ENCODE assay signal across 37 cellular contexts in the genomic region with DNA sequence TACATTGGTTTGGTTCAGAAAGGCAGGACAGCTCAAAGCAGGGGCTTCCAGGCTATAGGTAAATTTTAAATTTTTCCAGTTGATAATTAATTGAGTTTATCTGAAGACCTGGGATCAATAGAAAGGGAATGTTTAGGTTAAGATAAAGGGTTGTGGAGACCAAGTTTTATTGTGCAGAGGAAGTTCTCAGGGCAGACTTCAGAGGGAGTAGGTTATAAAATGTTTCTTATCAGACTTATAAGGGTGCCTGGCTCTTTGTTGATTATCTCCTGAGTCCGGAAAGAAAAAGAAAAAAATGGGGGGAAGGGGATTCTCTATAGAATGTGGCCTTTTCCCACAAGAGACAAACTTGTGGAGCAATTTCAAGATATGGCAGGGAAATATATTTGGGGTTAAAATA. TPM values are rescaled to one million over a fixed set of nuclear protein-coding genes. Genes with fewer than 3 reads are reported as not detected.
"Had no signal": no experiment of that assay in that cellular context is flagged by ENCODE, and none has a peak within 500 bp of the region (broad histone marks: within the 10 kb centered on the region; RNA-seq: fewer than 3 reads in every experiment).

No MANE protein-coding gene starts in this region.

- H3K4me3 ChIP-seq: ascending aorta, breast epithelium, cardiac muscle cell, colonic mucosa, esophagus squamous epithelium, gastroesophageal sphincter, heart right ventricle had no signal

- H3K27me3 Mint-ChIP-seq: activated B cell treated with CpG ODN at 0.5 μM for 24 hours; activated CD4-positive, alpha-beta memory T cell treated with anti-CD3 and anti-CD28 coated beads, Interleukin-2, amount 10 ng/mL, durations not matched to agents 7 days and 5 days; activated naive CD4-positive, alpha-beta T cell treated with anti-CD3 and anti-CD28 coated beads, Interleukin-2, amount 50 U/mL, for 24 hours; activated naive CD8-positive, alpha-beta T cell treated with anti-CD3 and anti-CD28 coated beads, Interleukin-2, amount 10 ng/mL, durations not matched to agents 7 days and 5 days; activated T-cell treated with anti-CD3 and anti-CD28 coated beads, Interleukin-2, amount 50 U/mL, for 24 hours; T-helper 17 cell had no signal

- H3K4me1 ChIP-seq: ascending aorta, breast epithelium, colonic mucosa, gastroesophageal sphincter had no signal

- H3K27me3 ChIP-seq: ascending aorta, breast epithelium, colonic mucosa, esophagus squamous epithelium, gastroesophageal sphincter, heart right ventricle had no signal

- H3K4me3 Mint-ChIP-seq: activated B cell treated with CpG ODN at 0.5 μM for 24 hours; activated CD4-positive, alpha-beta memory T cell treated with anti-CD3 and anti-CD28 coated beads, Interleukin-2, amount 10 ng/mL, durations not matched to agents 7 days and 5 days; activated naive CD4-positive, alpha-beta T cell treated with anti-CD3 and anti-CD28 coated beads for 36 hours; activated naive CD4-positive, alpha-beta T cell treated with anti-CD3 and anti-CD28 coated beads, Interleukin-2, amount 50 U/mL, for 24 hours; activated naive CD8-positive, alpha-beta T cell treated with anti-CD3 and anti-CD28 coated beads, Interleukin-2, amount 10 ng/mL, durations not matched to agents 7 days and 5 days; activated T-cell treated with anti-CD3 and anti-CD28 coated beads, Interleukin-2, amount 50 U/mL, for 24 hours; activated T-cell treated with anti-CD3 and anti-CD28 coated beads, Interleukin-2, amount 50 U/mL, for 72 hours; brain; T-helper 17 cell; T-helper 2 cell treated with Interferon-gamma antibody and Interleukin-4, amounts not matched to agents 5 μg/mL and 100 μg/mL, for 36 hours had no signal

- H3K4me1 Mint-ChIP-seq: brain had no signal

- H3K9me3 ChIP-seq: ascending aorta, breast epithelium, colonic mucosa, esophagus squamous epithelium, gastroesophageal sphincter, heart right ventricle had no signal

- H3K27ac Mint-ChIP-seq: activated B cell treated with CpG ODN at 0.5 μM for 24 hours; activated CD4-positive, alpha-beta memory T cell treated with anti-CD3 and anti-CD28 coated beads, Interleukin-2, amount 10 ng/mL, durations not matched to agents 7 days and 5 days; activated naive CD4-positive, alpha-beta T cell treated with anti-CD3 and anti-CD28 coated beads for 36 hours; activated naive CD4-positive, alpha-beta T cell treated with anti-CD3 and anti-CD28 coated beads, Interleukin-2, amount 50 U/mL, for 24 hours; activated T-cell treated with anti-CD3 and anti-CD28 coated beads, Interleukin-2, amount 50 U/mL, for 24 hours; activated T-cell treated with anti-CD3 and anti-CD28 coated beads, Interleukin-2, amount 50 U/mL, for 72 hours; brain; T-helper 17 cell; T-helper 2 cell treated with Interferon-gamma antibody and Interleukin-4, amounts not matched to agents 5 μg/mL and 100 μg/mL, for 36 hours had no signal

- FAIRE-seq: endometrium, endothelial cell of umbilical vein had no signal

- ATAC-seq: activated CD4-positive, CD25-positive, alpha-beta regulatory T cell treated with anti-CD3 and anti-CD28 coated beads, Interleukin-2, amount 50 U/mL, for 24 hours; activated T-cell treated with anti-CD3 and anti-CD28 coated beads, Interleukin-2, amount 50 U/mL, for 72 hours; gastroesophageal sphincter; heart right ventricle; T-helper 17 cell had no signal

- H3K36me3 ChIP-seq: breast epithelium, cardiac muscle cell, colonic mucosa had no signal

- DNase-seq: activated B cell treated with CpG ODN at 0.5 μM for 24 hours; activated CD4-positive, alpha-beta memory T cell treated with anti-CD3 and anti-CD28 coated beads, Interleukin-2, amount 10 ng/mL, durations not matched to agents 7 days and 5 days; activated CD4-positive, alpha-beta T cell treated with anti-CD3 and anti-CD28 coated beads for 48 hours; activated CD4-positive, alpha-beta T cell treated with anti-CD3 and anti-CD28 coated beads, Interleukin-2, amount 50 U/mL, for 4 hours; activated CD8-positive, alpha-beta memory T cell treated with anti-CD3 and anti-CD28 coated beads, Interleukin-2, amount 50 U/mL, for 48 hours; activated effector memory CD4-positive, alpha-beta T cell treated with Interleukin-2 at 50 U/mL for 16 hours; activated gamma-delta T cell treated with Interleukin-2 at 50 U/mL for 16 hours; activated naive CD4-positive, alpha-beta T cell treated with anti-CD3 and anti-CD28 coated beads for 36 hours; activated naive CD8-positive, alpha-beta T cell treated with anti-CD3 and anti-CD28 coated beads, Interleukin-2, amount 10 ng/mL, durations not matched to agents 7 days and 5 days; activated T-cell treated with anti-CD3 and anti-CD28 coated beads for 4 hours; activated T-cell treated with anti-CD3 and anti-CD28 coated beads, Interleukin-2, amount 50 U/mL, for 24 hours; activated T-cell treated with anti-CD3 and anti-CD28 coated beads, Interleukin-2, amount 50 U/mL, for 72 hours; central memory CD4-positive, alpha-beta T cell; cerebellar nuclear complex; colonic mucosa; effector CD8-positive, alpha-beta T cell; esophagus squamous epithelium; foreskin melanocyte; heart right ventricle; T-helper 1 cell; T-helper 17 cell; T1000; WERI-Rb-1 had no signal

- H3K9me3 Mint-ChIP-seq: activated B cell treated with CpG ODN at 0.5 μM for 24 hours; activated CD4-positive, alpha-beta memory T cell treated with anti-CD3 and anti-CD28 coated beads, Interleukin-2, amount 10 ng/mL, durations not matched to agents 7 days and 5 days; activated naive CD4-positive, alpha-beta T cell treated with anti-CD3 and anti-CD28 coated beads for 36 hours; activated naive CD4-positive, alpha-beta T cell treated with anti-CD3 and anti-CD28 coated beads, Interleukin-2, amount 50 U/mL, for 24 hours; activated naive CD8-positive, alpha-beta T cell treated with anti-CD3 and anti-CD28 coated beads, Interleukin-2, amount 10 ng/mL, durations not matched to agents 7 days and 5 days; activated T-cell treated with anti-CD3 and anti-CD28 coated beads, Interleukin-2, amount 50 U/mL, for 24 hours; activated T-cell treated with anti-CD3 and anti-CD28 coated beads, Interleukin-2, amount 50 U/mL, for 72 hours; brain; T-helper 2 cell treated with Interferon-gamma antibody and Interleukin-4, amounts not matched to agents 5 μg/mL and 100 μg/mL, for 36 hours had no signal

RNA-seq across cellular contexts. Expression of a gene that starts 20.0 kb away (rescaled TPM):
- total RNA-seq: activated naive CD4-positive, alpha-beta T cell treated with anti-CD3 and anti-CD28 coated beads for 36 hours; endothelial cell of umbilical vein; glomerular endothelial cell had no signal

RNA-seq across cellular contexts. Expression of a gene that starts 25.1 kb away (rescaled TPM):
- total RNA-seq: activated B cell treated with CpG ODN at 0.5 μM for 24 hours; activated CD4-positive, alpha-beta memory T cell treated with anti-CD3 and anti-CD28 coated beads, Interleukin-2, amount 10 ng/mL, durations not matched to agents 7 days and 5 days; activated naive CD4-positive, alpha-beta T cell treated with anti-CD3 and anti-CD28 coated beads for 36 hours; activated naive CD8-positive, alpha-beta T cell treated with anti-CD3 and anti-CD28 coated beads, Interleukin-2, amount 10 ng/mL, durations not matched to agents 7 days and 5 days; activated T-cell treated with anti-CD3 and anti-CD28 coated beads, Interleukin-2, amount 50 U/mL, for 72 hours; ascending aorta; breast epithelium; cardiac muscle cell; colonic mucosa; dermis microvascular lymphatic vessel endothelial cell; endothelial cell of umbilical vein; esophagus squamous epithelium; fibroblast of lung; fibroblast of villous mesenchyme; gastroesophageal sphincter; glomerular endothelial cell; heart right ventricle; T-helper 17 cell had no signal
